Comparison of ENCODE assay signal across 8 cellular contexts in the genomic region with DNA sequence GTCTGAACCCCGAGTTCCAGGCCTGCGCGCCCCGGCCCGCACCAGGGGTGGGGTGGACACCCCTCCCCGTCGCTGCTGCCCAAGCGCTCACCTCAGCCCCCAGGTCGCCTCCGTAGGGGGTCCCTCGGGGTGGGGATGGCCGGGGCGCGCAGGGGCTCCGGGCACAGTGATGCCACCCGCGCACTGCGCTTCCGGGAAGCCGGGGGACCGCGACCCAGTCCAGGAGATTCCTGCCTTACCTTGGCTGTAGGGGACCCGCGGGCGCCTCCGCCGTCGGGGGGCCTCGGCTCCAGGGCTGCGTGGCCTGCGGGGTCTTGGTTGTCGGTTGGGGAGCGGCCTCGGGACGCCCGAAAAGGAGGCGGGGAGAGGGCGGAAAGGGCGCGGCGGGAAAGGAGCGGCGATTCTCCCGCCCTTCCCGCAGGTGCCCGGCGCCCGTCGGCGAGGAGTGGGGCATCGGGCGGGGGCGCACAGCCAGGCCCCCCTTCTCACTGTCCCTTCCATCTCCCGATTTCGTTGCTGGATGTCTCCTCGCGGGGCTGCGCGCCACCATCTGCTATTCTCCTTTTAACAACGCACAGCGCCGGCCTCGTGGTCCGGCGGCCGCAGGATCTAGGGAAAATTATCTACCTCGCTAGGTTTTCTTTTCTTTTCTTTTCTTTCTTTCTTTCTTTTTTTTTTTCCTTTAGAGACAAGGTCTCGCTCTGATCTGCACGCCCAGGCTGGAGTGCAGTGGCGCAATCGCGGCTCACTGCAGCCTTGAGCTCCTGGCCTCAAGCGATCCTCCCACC. TPM values are rescaled to one million over a fixed set of nuclear protein-coding genes. Genes with fewer than 3 reads are reported as not detected.
DNase-seq lines count a peak whose midpoint lies in the region; ATAC-seq, FAIRE-seq and TF ChIP-seq lines count a peak whose summit lies in the region.

TSS of gene KEAP1 (minus strand) at position 355 of the 788 bp plus-strand sequence. CDS start 3,323 bp downstream, outside the sequence.

- H3K4me3 ChIP-seq in PC-9 (peak within 1 kb of the TSS; percentile 82), GM12878 (peak within 1 kb of the TSS; percentile 77), iPS-11a (ENCODE audit: low read depth, low read length) (peak within 1 kb of the TSS; percentile 83), sigmoid colon (peak within 1 kb of the TSS; percentile 84 to 94 (median 89))

- peak within 1 kb of the TSS; percentile 98 for H3K9ac ChIP-seq in GM12878 (ENCODE audit: control insufficient read depth, insufficient read depth, low read length)

- SMC1A ChIA-PET in GM12878 (lab: Charles Lee; ENCODE audit: uncharacterized antibody, unreplicated experiment), result interaction anchor here (1.0 kb wide), 1 partner anchor 20 kb away, joined by 3 read pairs; no protein-coding TSS in a partner anchor

- no peaks in the 10 kb centered on the region for H3K9me2 ChIP-seq in PC-9 (ENCODE audit: insufficient read depth)

- H2AFZ ChIP-seq in PC-9 (peak within 1 kb of the TSS; percentile 85), GM12878 (ENCODE audit: control insufficient read depth, low read depth, low read length) (peak within 1 kb of the TSS; percentile 89)

- H3K27me3 Mint-ChIP-seq in activated T-cell treated with anti-CD3 and anti-CD28 coated beads, Interleukin-2, amount 50 U/mL, for 24 hours, result no peaks in the 10 kb centered on the region

- peaks cover 39% of the 10 kb centered on the region for H3K4me1 Mint-ChIP-seq in activated T-cell treated with anti-CD3 and anti-CD28 coated beads, Interleukin-2, amount 50 U/mL, for 24 hours (ENCODE audit: low read depth)

- peak within 1 kb of the TSS; percentile 91 for H3K4me3 Mint-ChIP-seq in activated T-cell treated with anti-CD3 and anti-CD28 coated beads, Interleukin-2, amount 50 U/mL, for 24 hours

- H3K27me3 ChIP-seq in PC-9 (ENCODE audit: insufficient read depth, low read depth), result no peaks in the 10 kb centered on the region
- no peaks in the 10 kb centered on the region for H3K27me3 ChIP-seq in GM12878 (replicated peaks in 1 of 2; ENCODE audit: control insufficient read depth in 2 of 2, insufficient read depth in 2 of 2, low read length in 1 of 2)
- no peaks in the 10 kb centered on the region for H3K27me3 ChIP-seq in sigmoid colon

- CTCF ChIA-PET in PC-9 (lab: Charles Lee), result interaction anchor here (0.6 kb wide), 2 partner anchors 14 to 152 kb away, joined by 6 to 11 read pairs; no protein-coding TSS in a partner anchor
- CTCF ChIA-PET in GM12878 (lab: Yijun Ruan, JAX), result interaction anchor here (0.6 to 1.3 kb wide), 5 partner anchors 68 to 361 kb away, joined by 3 to 5 read pairs (median 3); no protein-coding TSS in a partner anchor

- no peak for TF ChIP-seq CTCF in PC-9 (conservative IDR thresholded peaks at IDR 0.05)
- no peak for TF ChIP-seq CTCF in GM12878 (IDR thresholded peaks at IDR 0.05 in 2 of 3, conservative IDR thresholded peaks at IDR 0.05 in 1 of 3; ENCODE audit: control insufficient read depth in 2 of 3, extremely low read depth in 1 of 3, insufficient read depth in 1 of 3, low read depth in 3 of 3, low read length in 3 of 3)
- no peak for TF ChIP-seq CTCF in sigmoid colon (IDR thresholded peaks at IDR 0.05)

- RAD21 ChIA-PET in GM12878 (lab: Charles Lee; ENCODE audit: unreplicated experiment), result no interaction called here

- POLR2A ChIA-PET in PC-9 (lab: Charles Lee; ENCODE audit: unreplicated experiment), result interaction anchor here (0.7 kb wide), 1 partner anchor 50 kb away, joined by 3 read pairs; no protein-coding TSS in a partner anchor
- POLR2A ChIA-PET in GM12878 (lab: Charles Lee), result interaction anchor here (0.6 to 1.1 kb wide), 6 partner anchors 91 to 413 kb away, joined by 3 to 6 read pairs (median 4); no protein-coding TSS in a partner anchor

- H3K27ac Mint-ChIP-seq in activated T-cell treated with anti-CD3 and anti-CD28 coated beads, Interleukin-2, amount 50 U/mL, for 24 hours, result peak within 1 kb of the TSS; percentile 96

- no peaks in the 10 kb centered on the region for H3K9me3 ChIP-seq in PC-9 (ENCODE audit: insufficient read depth, low read depth)
- H3K9me3 ChIP-seq in GM12878 (replicated peaks; ENCODE audit: control insufficient read depth, insufficient read depth, low read length), result no peaks in the 10 kb centered on the region
- no peaks in the 10 kb centered on the region for H3K9me3 ChIP-seq in sigmoid colon

- TF ChIP-seq EP300 in GM12878 (IDR thresholded peaks at IDR 0.05; ENCODE audit: borderline replicate concordance in 1 of 2, control insufficient read depth in 1 of 2, low read depth in 2 of 2, low read length in 2 of 2) (no peak), sigmoid colon (IDR thresholded peaks at IDR 0.05) (no peak)

- H3K4me2 ChIP-seq in PC-9, result peak within 1 kb of the TSS; percentile 89
- H3K4me2 ChIP-seq in GM12878 (ENCODE audit: control insufficient read depth, insufficient read depth), result peak within 1 kb of the TSS; percentile 90

- no peaks in the 10 kb centered on the region for H3K9me3 Mint-ChIP-seq in activated T-cell treated with anti-CD3 and anti-CD28 coated beads, Interleukin-2, amount 50 U/mL, for 24 hours

- in situ Hi-C loops in GM12878 (cut with MboI), result no loop called here

- peaks cover 47% of the 10 kb centered on the region; the same call in 1 of the 2 replicates for H3F3A ChIP-seq in PC-9 (ENCODE audit: insufficient read depth, low read depth)

- H4K20me1 ChIP-seq in PC-9 (ENCODE audit: insufficient read depth) (peaks cover 22% of the 10 kb centered on the region), GM12878 (ENCODE audit: control insufficient read depth, insufficient read depth) (no peaks in the 10 kb centered on the region)

- no peak for DNase-seq in activated T-cell treated with anti-CD3 and anti-CD28 coated beads, Interleukin-2, amount 50 U/mL, for 24 hours
- DNase-seq in activated T-cell treated with anti-CD3 and anti-CD28 coated beads, Interleukin-2, amount 50 U/mL, for 1 hour, result no peak
- DNase-seq in PC-9 (peak in 1 of 2 experiments; percentile 46), GM12878 (ENCODE audit: low read depth, low spot score) (no peak), sigmoid colon (peak; percentile 69), dedifferentiated amniotic fluid mesenchymal stem cell (ENCODE audit: extremely low spot score) (no peak)

- TF ChIP-seq POLR2A in GM12878 (IDR thresholded peaks at IDR 0.05; ENCODE audit: low read depth, low read length), result no peak
- no peak for TF ChIP-seq POLR2A in sigmoid colon (IDR thresholded peaks at IDR 0.05)

- intact Hi-C loops in PC-9 (cut with micrococcal nuclease; ENCODE audit: unreplicated experiment), result loop anchor here (5.0 kb wide), 1 partner anchor 39 kb away; the partner anchor contains the start of gene ATG4D
- intact Hi-C loops in GM12878 (cut with micrococcal nuclease; ENCODE audit: unreplicated experiment), result loop anchor here (2.0 to 10.0 kb wide), 3 partner anchors 66 to 149 kb away; partner anchors contain the start of genes CDC37, CDKN2D and ILF3
- intact Hi-C loops in sigmoid colon (cut with DNase I), result loop anchor here (2.0 to 5.0 kb wide), 3 partner anchors 39 to 152 kb away; partner anchors contain the start of genes ATG4D, CDKN2D and ILF3

- 4% methylated on average over 64 of the region's 73 CpGs for WGBS in GM12878 (ENCODE audit: insufficient coverage, insufficient replicate concordance, low lambda C conversion rate, missing lambda C conversion rate)
- WGBS in sigmoid colon, 2 donors, result 3% methylated on average over 73 of the region's 73 CpGs

- no peak for TF ChIP-seq RAD21 in GM12878 (IDR thresholded peaks at IDR 0.05; ENCODE audit: insufficient read depth, low read depth, low read length)

- H3K36me3 ChIP-seq in PC-9 (ENCODE audit: low read depth) (peaks cover 14% of the 10 kb centered on the region), GM12878 (ENCODE audit: control insufficient read depth in 2 of 2, insufficient read depth in 2 of 2, low read length in 1 of 2) (peaks cover 8 to 10% of the 10 kb centered on the region in 2 experiments; a peak in 3 of 4 replicates), sigmoid colon (peaks cover 8 to 19% (median 13%) of the 10 kb centered on the region in 4 donors)

- peaks cover 45% of the 10 kb centered on the region for H3K79me2 ChIP-seq in PC-9 (ENCODE audit: low read depth)
- peaks cover 40% of the 10 kb centered on the region for H3K79me2 ChIP-seq in GM12878 (ENCODE audit: control insufficient read depth, insufficient read depth, low read length)

- H3K36me3 Mint-ChIP-seq in activated T-cell treated with anti-CD3 and anti-CD28 coated beads, Interleukin-2, amount 50 U/mL, for 24 hours (ENCODE audit: low read depth), result peaks cover 35% of the 10 kb centered on the region

- peak within 1 kb of the TSS; percentile 94 for H3K27ac ChIP-seq in PC-9
- H3K27ac ChIP-seq in GM12878 (ENCODE audit: control insufficient read depth, insufficient read depth), result peak within 1 kb of the TSS; percentile 99
- peak within 1 kb of the TSS; percentile 94 to 99 (median 98) for H3K27ac ChIP-seq in sigmoid colon

- FAIRE-seq in GM12878 (lab: Jason Lieb, UNC), result no peak

- BruUV-seq in PC-9 (replicated peaks; lab: Mats Ljungman, UMichigan), result no TSS peak
- BruUV-seq in GM12878 (replicated peaks; lab: Mats Ljungman, UMichigan), result TSS peak; percentile 94

- H3K4me1 ChIP-seq in PC-9 (replicated peaks; ENCODE audit: insufficient read depth), result peaks cover 16% of the 10 kb centered on the region
- peaks cover 24% of the 10 kb centered on the region for H3K4me1 ChIP-seq in GM12878 (ENCODE audit: control insufficient read depth, insufficient read depth, low read length)
- peaks cover 0 to 48% (median 44%) of the 10 kb centered on the region in 4 donors for H3K4me1 ChIP-seq in sigmoid colon

- ATAC-seq in HG03175 (IDR thresholded peaks at IDR 0.05; ENCODE audit: unreplicated experiment) (peak; percentile 7), GM12878 (peak; percentile 48)

RNA-seq across cellular contexts. Expression of gene KEAP1, which starts in this region (rescaled TPM):
- total RNA-seq in PC-9 (2021) (154 and 170 TPM in 2 replicates), GM12878 (2014; rRNA removed) (49.0 and 60.4 TPM in 2 replicates), GM12878 (2014; rRNA removed; fragmentation: Illumina TruSeq; extraction: Trizol) (44.3 and 54.7 TPM in 2 replicates), GM12878 (2021) (61.2 and 76.2 TPM in 2 replicates), sigmoid colon (10 to 100 TPM; 45.4 to 67.8 (median 53.1) TPM)
- total RNA-seq in GM12878 (2013; cell fraction: nucleolus; rRNA removed), result 30.3 and 40.1 TPM in 2 replicates
- polyA plus RNA-seq in GM12878 (2011; ENCODE audit: low read depth), result 19.1 TPM
- polyA plus RNA-seq in GM12878 (2011; rRNA removed) (23.7 and 42.6 TPM in 2 replicates), GM12878 (2014; fragmentation: Illumina TruSeq; extraction: Trizol) (17.2 and 36.7 TPM in 2 replicates), GM12878 (2014; fragmentation: Nextera tagmentation; extraction: Ambion mirVana) (1 to 10 TPM; 1.4 to 9.3 TPM), GM12878 (2014; rRNA removed) (41.2 and 50.2 TPM in 2 replicates), GM12878 (2016; fragmentation: Nextera tagmentation; extraction: Ambion mirVana) (10 to 100 TPM; 83.1 to 87.7 TPM), sigmoid colon (10 to 100 TPM; 43.2 to 62.4 (median 50.5) TPM)
- polyA plus RNA-seq in GM12878 (2011; cell fraction: cytosol; rRNA removed), result 45.2 and 63.6 TPM in 2 replicates
- 57.9 and 62.3 TPM in 2 replicates for polyA plus RNA-seq in GM12878 (2011; cell fraction: nucleus; rRNA removed)
- 31.0 and 33.1 TPM in 2 replicates for polyA plus RNA-seq in GM12878 (2012)
- 102 and 125 TPM in 2 replicates for polyA minus RNA-seq in GM12878 (2011; rRNA and poly(A)+ RNA removed)
- polyA minus RNA-seq in GM12878 (2011; cell fraction: cytosol; rRNA and poly(A)+ RNA removed), result 29.0 and 35.8 TPM in 2 replicates
- 16.2 and 22.3 TPM in 2 replicates for polyA minus RNA-seq in GM12878 (2011; cell fraction: nucleus; rRNA and poly(A)+ RNA removed)
